34 cellular contexts compared by ENCODE assay signal in genomic region chr4:94267037-94267436, GRCh38.
"Had no signal": no experiment of that assay in that cellular context is flagged by ENCODE, and none has a peak within 500 bp of the region (broad histone marks: within the 10 kb centered on the region; RNA-seq: fewer than 3 reads in every experiment).

No MANE protein-coding gene starts in this region.

- H3K27ac Mint-ChIP-seq: activated CD4-positive, alpha-beta memory T cell treated with anti-CD3 and anti-CD28 coated beads, Interleukin-2, amount 10 ng/mL, durations not matched to agents 7 days and 5 days; activated CD4-positive, alpha-beta T cell treated with anti-CD3 and anti-CD28 coated beads, Interleukin-2, amount 10 ng/mL, durations not matched to agents 7 days and 5 days; activated naive CD4-positive, alpha-beta T cell treated with anti-CD3 and anti-CD28 coated beads for 36 hours; activated naive CD8-positive, alpha-beta T cell treated with anti-CD3 and anti-CD28 coated beads, Interleukin-2, amount 10 ng/mL, durations not matched to agents 7 days and 5 days; activated T-helper 1 cell treated with anti-CD3 and anti-CD28 coated beads, Interleukin-12 subunit alpha, Interleukin-12 subunit beta, Interleukin-2, Interleukin-4 antibody, amounts not matched to agents 30 ng/mL and 10 ng/mL and 1 ng/mL, durations not matched to agents 14 hours and 24 hours and 36 hours; activated T-helper 2 cell treated with anti-CD3 and anti-CD28 coated beads, Interferon-gamma antibody, Interleukin-2, Interleukin-4, amounts not matched to agents 10 μg/mL and 5 μg/mL and 100 μg/mL, durations not matched to agents 14 hours and 24 hours and 36 hours; brain; dendritic cell treated with granulocyte-macrophage colony-stimulating factor and Interleukin-4, amounts not matched to agents 40 ng/mL and 50 ng/mL, for 4 days; T-cell; T-helper 1 cell treated with Interleukin-12 subunit alpha and Interleukin-12 subunit beta and Interleukin-4 antibody, amounts not matched to agents 30 μg/mL and 1 μg/mL, for 36 hours; T-helper 2 cell treated with Interferon-gamma antibody and Interleukin-4, amounts not matched to agents 5 μg/mL and 100 μg/mL, for 36 hours; WTC11 had no signal

- H3K27me3 Mint-ChIP-seq: activated CD4-positive, alpha-beta memory T cell treated with anti-CD3 and anti-CD28 coated beads, Interleukin-2, amount 10 ng/mL, durations not matched to agents 7 days and 5 days; activated CD4-positive, alpha-beta T cell treated with anti-CD3 and anti-CD28 coated beads, Interleukin-2, amount 10 ng/mL, durations not matched to agents 7 days and 5 days; activated naive CD8-positive, alpha-beta T cell treated with anti-CD3 and anti-CD28 coated beads, Interleukin-2, amount 10 ng/mL, durations not matched to agents 7 days and 5 days; brain; central memory CD8-positive, alpha-beta T cell; dendritic cell treated with granulocyte-macrophage colony-stimulating factor and Interleukin-4, amounts not matched to agents 40 ng/mL and 50 ng/mL, for 4 days; effector memory CD8-positive, alpha-beta T cell; T-cell had no signal

- H3K27ac ChIP-seq: ascending aorta, breast epithelium, cardiac muscle cell, coronary artery, VCaP had no signal

- H3K36me3 ChIP-seq: breast epithelium had no signal

- H3K27me3 ChIP-seq: ascending aorta, breast epithelium, cardiac muscle cell had no signal

- DNase-seq: activated CD4-positive, alpha-beta memory T cell treated with anti-CD3 and anti-CD28 coated beads, Interleukin-2, amount 10 ng/mL, durations not matched to agents 7 days and 5 days; activated CD4-positive, alpha-beta T cell treated with anti-CD3 and anti-CD28 coated beads for 1 hour; activated CD4-positive, alpha-beta T cell treated with anti-CD3 and anti-CD28 coated beads for 4 hours; activated CD4-positive, alpha-beta T cell treated with anti-CD3 and anti-CD28 coated beads, Interleukin-2, amount 10 ng/mL, durations not matched to agents 7 days and 5 days; activated CD4-positive, alpha-beta T cell treated with anti-CD3 and anti-CD28 coated beads, Interleukin-2, amount 50 U/mL, for 4 hours; activated CD8-positive, alpha-beta memory T cell treated with anti-CD3 and anti-CD28 coated beads, Interleukin-2, amount 50 U/mL, for 48 hours; activated effector memory CD4-positive, alpha-beta T cell treated with anti-CD3 and anti-CD28 coated beads, Interleukin-2, amount 50 U/mL, for 16 hours; activated naive CD4-positive, alpha-beta T cell treated with anti-CD3 and anti-CD28 coated beads for 36 hours; activated naive CD8-positive, alpha-beta T cell treated with anti-CD3 and anti-CD28 coated beads, Interleukin-2, amount 10 ng/mL, durations not matched to agents 7 days and 5 days; activated T-cell treated with anti-CD3 and anti-CD28 coated beads for 4 hours; activated T-cell treated with anti-CD3 and anti-CD28 coated beads, Interleukin-2, amount 50 U/mL, for 4 hours; effector CD4-positive, alpha-beta T cell; effector memory CD8-positive, alpha-beta T cell; foreskin fibroblast; head of caudate nucleus; hippocampal formation; T-cell had no signal

- ATAC-seq: activated naive CD4-positive, alpha-beta T cell treated with anti-CD3 and anti-CD28 coated beads, Interleukin-2, amount 50 U/mL, for 72 hours; activated T-cell treated with anti-CD3 and anti-CD28 coated beads, Interleukin-2, amount 50 U/mL, for 4 hours; effector memory CD8-positive, alpha-beta T cell; esophagus mucosa; T-cell; WTC11 had no signal

- FAIRE-seq: endometrium, frontal cortex had no signal

- H3K4me1 ChIP-seq: ascending aorta, breast epithelium had no signal

- H3K4me3 Mint-ChIP-seq: activated CD4-positive, alpha-beta memory T cell treated with anti-CD3 and anti-CD28 coated beads, Interleukin-2, amount 10 ng/mL, durations not matched to agents 7 days and 5 days; activated CD4-positive, alpha-beta T cell treated with anti-CD3 and anti-CD28 coated beads, Interleukin-2, amount 10 ng/mL, durations not matched to agents 7 days and 5 days; activated naive CD4-positive, alpha-beta T cell treated with anti-CD3 and anti-CD28 coated beads for 36 hours; activated naive CD8-positive, alpha-beta T cell treated with anti-CD3 and anti-CD28 coated beads, Interleukin-2, amount 10 ng/mL, durations not matched to agents 7 days and 5 days; activated T-cell treated with anti-CD3 and anti-CD28 coated beads, Interleukin-2, amount 50 U/mL, for 4 hours; activated T-helper 1 cell treated with anti-CD3 and anti-CD28 coated beads, Interleukin-12 subunit alpha, Interleukin-12 subunit beta, Interleukin-2, Interleukin-4 antibody, amounts not matched to agents 30 ng/mL and 10 ng/mL and 1 ng/mL, durations not matched to agents 14 hours and 24 hours and 36 hours; brain; central memory CD8-positive, alpha-beta T cell; dendritic cell treated with granulocyte-macrophage colony-stimulating factor and Interleukin-4, amounts not matched to agents 40 ng/mL and 50 ng/mL, for 4 days; effector memory CD8-positive, alpha-beta T cell; T-cell; T-helper 1 cell treated with Interleukin-12 subunit alpha and Interleukin-12 subunit beta and Interleukin-4 antibody, amounts not matched to agents 30 μg/mL and 1 μg/mL, for 36 hours; T-helper 2 cell treated with Interferon-gamma antibody and Interleukin-4, amounts not matched to agents 5 μg/mL and 100 μg/mL, for 36 hours; WTC11 had no signal

- H3K4me3 ChIP-seq: ascending aorta, breast epithelium, cardiac muscle cell, coronary artery had no signal

- H3K9me3 ChIP-seq: ascending aorta, breast epithelium had no signal

- H3K9me3 Mint-ChIP-seq: activated CD4-positive, alpha-beta memory T cell treated with anti-CD3 and anti-CD28 coated beads, Interleukin-2, amount 10 ng/mL, durations not matched to agents 7 days and 5 days; activated CD4-positive, alpha-beta T cell treated with anti-CD3 and anti-CD28 coated beads, Interleukin-2, amount 10 ng/mL, durations not matched to agents 7 days and 5 days; activated naive CD4-positive, alpha-beta T cell treated with anti-CD3 and anti-CD28 coated beads for 36 hours; activated naive CD4-positive, alpha-beta T cell treated with anti-CD3 and anti-CD28 coated beads, Interleukin-2, amount 50 U/mL, for 72 hours; activated naive CD8-positive, alpha-beta T cell treated with anti-CD3 and anti-CD28 coated beads, Interleukin-2, amount 10 ng/mL, durations not matched to agents 7 days and 5 days; activated T-cell treated with anti-CD3 and anti-CD28 coated beads, Interleukin-2, amount 50 U/mL, for 4 hours; activated T-helper 1 cell treated with anti-CD3 and anti-CD28 coated beads, Interleukin-12 subunit alpha, Interleukin-12 subunit beta, Interleukin-2, Interleukin-4 antibody, amounts not matched to agents 30 ng/mL and 10 ng/mL and 1 ng/mL, durations not matched to agents 14 hours and 24 hours and 36 hours; activated T-helper 2 cell treated with anti-CD3 and anti-CD28 coated beads, Interferon-gamma antibody, Interleukin-2, Interleukin-4, amounts not matched to agents 10 μg/mL and 5 μg/mL and 100 μg/mL, durations not matched to agents 14 hours and 24 hours and 36 hours; brain; central memory CD8-positive, alpha-beta T cell; dendritic cell treated with granulocyte-macrophage colony-stimulating factor and Interleukin-4, amounts not matched to agents 40 ng/mL and 50 ng/mL, for 4 days; effector memory CD8-positive, alpha-beta T cell; T-cell; T-helper 1 cell treated with Interleukin-12 subunit alpha and Interleukin-12 subunit beta and Interleukin-4 antibody, amounts not matched to agents 30 μg/mL and 1 μg/mL, for 36 hours; T-helper 2 cell treated with Interferon-gamma antibody and Interleukin-4, amounts not matched to agents 5 μg/mL and 100 μg/mL, for 36 hours; WTC11 had no signal

- H3K4me1 Mint-ChIP-seq: activated CD4-positive, alpha-beta memory T cell treated with anti-CD3 and anti-CD28 coated beads, Interleukin-2, amount 10 ng/mL, durations not matched to agents 7 days and 5 days; activated CD4-positive, alpha-beta T cell treated with anti-CD3 and anti-CD28 coated beads, Interleukin-2, amount 10 ng/mL, durations not matched to agents 7 days and 5 days; activated naive CD8-positive, alpha-beta T cell treated with anti-CD3 and anti-CD28 coated beads, Interleukin-2, amount 10 ng/mL, durations not matched to agents 7 days and 5 days; brain; WTC11 had no signal
